1 cellular context compared by ENCODE assay signal in the genomic region with DNA sequence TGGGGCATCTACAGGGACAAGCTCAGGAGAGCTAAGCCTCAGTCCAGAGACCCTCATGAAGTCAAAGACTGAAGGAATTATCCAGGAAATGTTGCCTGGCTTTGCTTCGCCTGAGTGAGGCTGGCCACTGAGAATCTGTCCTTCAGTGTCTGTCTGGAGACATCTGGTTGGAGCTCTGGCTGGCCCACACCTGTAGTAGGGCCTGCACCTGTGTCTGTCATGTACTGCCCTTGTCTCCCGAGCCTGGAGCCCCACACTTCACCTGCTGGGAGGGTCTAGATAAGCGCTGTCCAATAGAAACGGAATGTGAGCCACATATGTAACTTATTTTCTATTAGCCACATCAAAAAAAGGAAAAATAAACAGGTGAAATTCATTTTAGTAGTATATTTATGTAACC.
TF ChIP-seq lines count a peak whose summit lies in the region.

No MANE protein-coding gene starts in this region.

TF ChIP-seq in IMR-90, 13 proteins besides CTCF, POLR2A, EP300 and RAD21:
- TF ChIP-seq FOS (IDR thresholded peaks at IDR 0.05; ENCODE audit: low read depth, low read length): no peak
- TF ChIP-seq RCOR1 (IDR thresholded peaks at IDR 0.05; ENCODE audit: insufficient replicate concordance, low read length): no peak
- no peak for TF ChIP-seq CEBPB (IDR thresholded peaks at IDR 0.05; ENCODE audit: low read depth, low read length)
- no peak for TF ChIP-seq SMC3 (IDR thresholded peaks at IDR 0.05; ENCODE audit: low read depth, low read length)
- TF ChIP-seq USF2 (IDR thresholded peaks at IDR 0.05; ENCODE audit: low read depth, low read length): no peak
- TF ChIP-seq NFE2L2 (IDR thresholded peaks at IDR 0.05; ENCODE audit: low read depth, low read length): no peak
- TF ChIP-seq MXI1 (IDR thresholded peaks at IDR 0.05; ENCODE audit: borderline replicate concordance, low read depth, low read length): no peak
- TF ChIP-seq CHD1 (IDR thresholded peaks at IDR 0.05; ENCODE audit: low read depth, low read length): no peak
